8 cellular contexts compared by ENCODE assay signal in the genomic region with DNA sequence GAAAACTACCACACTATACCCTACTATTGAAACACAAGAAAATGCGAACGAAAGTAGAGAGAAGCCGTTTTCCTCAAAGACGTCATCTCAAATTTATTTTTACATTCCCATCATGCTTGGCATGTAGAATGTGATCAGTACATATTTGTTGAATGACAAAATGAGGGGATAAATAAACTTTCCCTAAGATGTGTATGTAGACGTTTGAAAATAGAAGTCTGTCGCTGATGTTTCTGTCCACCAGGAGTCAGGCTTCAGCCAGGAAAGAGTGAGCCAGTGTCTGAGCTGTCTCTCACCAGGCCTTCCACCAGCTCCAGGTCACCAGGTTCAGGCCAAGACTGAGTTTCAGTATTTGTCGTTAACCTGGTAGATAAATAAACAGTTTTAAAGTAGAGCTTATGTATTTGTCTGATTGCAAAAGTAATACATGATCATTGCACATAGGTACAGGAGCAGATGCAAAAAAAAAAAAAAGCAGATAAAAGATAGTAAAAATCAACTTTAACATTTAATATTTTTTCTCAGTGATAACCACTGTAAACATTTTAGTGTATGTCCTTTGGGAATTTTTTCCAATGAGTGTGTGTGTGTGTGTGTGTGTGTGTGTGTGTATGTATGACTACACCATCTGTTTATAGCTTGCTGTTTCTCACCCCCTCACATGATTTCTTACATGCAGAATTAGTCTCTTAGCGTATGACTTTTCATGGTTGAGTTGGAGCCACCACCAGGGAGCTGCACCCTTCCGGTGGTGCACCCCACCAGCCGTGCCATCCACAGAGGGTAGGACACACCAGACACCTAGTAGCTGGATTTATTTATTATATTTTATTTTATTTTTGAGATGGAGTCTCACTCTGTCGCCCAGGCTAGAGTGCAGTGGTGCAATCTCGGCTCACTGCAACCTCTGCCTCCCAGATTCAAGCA. TPM values are rescaled to one million over a fixed set of nuclear protein-coding genes. Genes with fewer than 3 reads are reported as not detected.
DNase-seq lines count a peak whose midpoint lies in the region; ATAC-seq, FAIRE-seq and TF ChIP-seq lines count a peak whose summit lies in the region.

No MANE protein-coding gene starts in this region.

- BruUV-seq in OCI-LY7 (replicated peaks; lab: Mats Ljungman, UMichigan): no TSS peak

- no peak overlapping the region for H3K4me2 ChIP-seq in OCI-LY7 (ENCODE audit: low read length)
- no peak overlapping the region for H3K4me2 ChIP-seq in neuronal stem cell (ENCODE audit: insufficient read depth, low read length, poor library complexity, severe bottlenecking)

- no peaks in the 10 kb centered on the region for H3K79me2 ChIP-seq in OCI-LY7 (ENCODE audit: insufficient read depth, low read depth, low read length)

- no peak overlapping the region for H4K91ac ChIP-seq in neuronal stem cell (ENCODE audit: low read depth, low read length, poor library complexity)

- H3K27ac ChIP-seq in OCI-LY7 (ENCODE audit: low read depth, low read length, poor library complexity, severe bottlenecking): no peak overlapping the region
- H3K27ac ChIP-seq in neuronal stem cell (replicated peaks; ENCODE audit: low read length): no peak overlapping the region

- peaks cover 39% of the 10 kb centered on the region for H3K4me1 Mint-ChIP-seq in activated naive CD4-positive, alpha-beta T cell treated with anti-CD3 and anti-CD28 coated beads for 36 hours (ENCODE audit: low read depth)

- no peak overlapping the region for H2BK5ac ChIP-seq in neuronal stem cell (ENCODE audit: low read length)

- intact Hi-C loops in OCI-LY7 (cut with micrococcal nuclease; ENCODE audit: unreplicated experiment): loop anchor here (1.0 to 5.0 kb wide), 5 partner anchors 55 to 266 kb away; no protein-coding TSS in a partner anchor
- intact Hi-C loops in activated naive CD4-positive, alpha-beta T cell treated with anti-CD3 and anti-CD28 coated beads for 36 hours (cut with micrococcal nuclease): loop anchor here (1.0 to 2.0 kb wide), 8 partner anchors 25 to 263 kb away; a partner anchor contains a TSS

- no peak overlapping the region for H3K23ac ChIP-seq in neuronal stem cell (ENCODE audit: low read depth, low read length, poor library complexity)

- H4K20me1 ChIP-seq in OCI-LY7 (ENCODE audit: insufficient read depth, low read length): no peaks in the 10 kb centered on the region

- H3K18ac ChIP-seq in neuronal stem cell (ENCODE audit: low read length): no peak overlapping the region

- FAIRE-seq in frontal cortex (lab: Jason Lieb, UNC): no peak
- FAIRE-seq in urothelium cell line (lab: Jason Lieb, UNC): no peak

- H2AFZ ChIP-seq in OCI-LY7 (ENCODE audit: low read length): no peak overlapping the region
- no peak overlapping the region for H2AFZ ChIP-seq in neuronal stem cell (ENCODE audit: low read length)

- TF ChIP-seq CTCF in OCI-LY7 (conservative IDR thresholded peaks at IDR 0.05; ENCODE audit: low read length): peak; percentile 90

- H3K9me3 Mint-ChIP-seq in activated naive CD4-positive, alpha-beta T cell treated with anti-CD3 and anti-CD28 coated beads for 36 hours: no peaks in the 10 kb centered on the region

- H3K9me3 ChIP-seq in OCI-LY7 (ENCODE audit: low read length) (no peaks in the 10 kb centered on the region), neuronal stem cell (replicated peaks in 1 of 2; ENCODE audit: control insufficient read depth in 2 of 2, insufficient read depth in 1 of 2, low read depth in 1 of 2, low read length in 2 of 2) (no peaks in the 10 kb centered on the region)

- H3K27me3 ChIP-seq in neuronal stem cell (ENCODE audit: control insufficient read depth in 3 of 3, insufficient read depth in 3 of 3, low read depth in 1 of 3, low read length in 3 of 3): no peaks in the 10 kb centered on the region

- H3K4ac ChIP-seq in neuronal stem cell (ENCODE audit: low read length): no peak overlapping the region

- CTCF ChIA-PET in OCI-LY7 (lab: Charles Lee; ENCODE audit: unreplicated experiment): interaction anchor here (0.5 to 1.4 kb wide), 5 partner anchors 141 to 403 kb away, joined by 3 to 7 read pairs (median 3); no protein-coding TSS in a partner anchor
- CTCF ChIA-PET in activated naive CD4-positive, alpha-beta T cell treated with anti-CD3 and anti-CD28 coated beads for 36 hours (lab: Charles Lee): interaction anchor here (0.6 to 2.7 kb wide), 38 partner anchors 8 to 1501 kb away, joined by 3 to 44 read pairs (median 4); a partner anchor contains a TSS

- no peak overlapping the region for H2BK120ac ChIP-seq in neuronal stem cell (ENCODE audit: low read depth, low read length)

- no peak overlapping the region for H3K9ac ChIP-seq in neuronal stem cell (ENCODE audit: low read depth, low read length, poor library complexity)

- no peak overlapping the region for H2BK15ac ChIP-seq in neuronal stem cell (ENCODE audit: low read length)

- H3K79me1 ChIP-seq in neuronal stem cell (ENCODE audit: low read depth, low read length): no peaks in the 10 kb centered on the region

- H3K27ac Mint-ChIP-seq in activated naive CD4-positive, alpha-beta T cell treated with anti-CD3 and anti-CD28 coated beads for 36 hours: no peak overlapping the region

- H2AK5ac ChIP-seq in neuronal stem cell (ENCODE audit: low read depth, low read length): no peak overlapping the region

- POLR2A ChIA-PET in OCI-LY7 (lab: Charles Lee): interaction anchor here (0.6 to 1.3 kb wide), 14 partner anchors 9 to 673 kb away, joined by 3 to 8 read pairs (median 4); no protein-coding TSS in a partner anchor

- H2BK12ac ChIP-seq in neuronal stem cell (ENCODE audit: low read length): no peak overlapping the region

- no peaks in the 10 kb centered on the region for H3K4me1 ChIP-seq in OCI-LY7 (ENCODE audit: insufficient read depth, low read length, poor library complexity, severe bottlenecking)
- peaks cover 0 to 2% of the 10 kb centered on the region in 2 donors for H3K4me1 ChIP-seq in neuronal stem cell (ENCODE audit: control insufficient read depth in 2 of 2, insufficient read depth in 1 of 2, low read depth in 1 of 2, low read length in 2 of 2)

- no CpG with 5 or more reads among the region's 12 CpGs for WGBS in neuronal stem cell (ENCODE audit: extremely low coverage in 2 of 2, insufficient read length in 2 of 2, insufficient replicate concordance in 1 of 2), 2 donors

- H3K4me3 ChIP-seq in OCI-LY7 (ENCODE audit: low read depth, low read length, poor library complexity, severe bottlenecking) (no peak overlapping the region), neuronal stem cell (ENCODE audit: low read length in 2 of 2) (no peak overlapping the region)

- peak; percentile 72 to 84 for ATAC-seq in activated CD4-positive, CD25-positive, alpha-beta regulatory T cell treated with anti-CD3 and anti-CD28 coated beads, Interleukin-2, amount 50 U/mL, for 24 hours
- peak; percentile 65 for ATAC-seq in HG03442 (IDR thresholded peaks at IDR 0.05; ENCODE audit: unreplicated experiment)

- H4K8ac ChIP-seq in neuronal stem cell (ENCODE audit: low read depth, low read length): no peak overlapping the region

- H3K14ac ChIP-seq in neuronal stem cell (ENCODE audit: low read length): no peak overlapping the region

- DNase-seq in activated CD4-positive, CD25-positive, alpha-beta regulatory T cell (lab: John Stamatoyannopoulos, UW): no peak
- DNase-seq in OCI-LY7 (ENCODE audit: low spot score): peak; percentile 75
- peak; percentile 87 for DNase-seq in activated naive CD4-positive, alpha-beta T cell treated with anti-CD3 and anti-CD28 coated beads for 36 hours
- peak; percentile 51 to 64 for DNase-seq in frontal cortex (ENCODE audit: low spot score in 2 of 2)
- DNase-seq in neuronal stem cell (ENCODE audit: low spot score): peak; percentile 43
- DNase-seq in urothelium cell line (ENCODE audit: low spot score): peak; percentile 71

- peaks cover 23% of the 10 kb centered on the region for H3K36me3 ChIP-seq in OCI-LY7 (ENCODE audit: insufficient read depth, low read length)
- H3K36me3 ChIP-seq in neuronal stem cell (replicated peaks in 1 of 2; ENCODE audit: control insufficient read depth in 2 of 2, insufficient read depth in 2 of 2, low read length in 2 of 2): peaks cover 3 to 8% of the 10 kb centered on the region in 2 donors

- H3K36me3 Mint-ChIP-seq in activated naive CD4-positive, alpha-beta T cell treated with anti-CD3 and anti-CD28 coated beads for 36 hours (ENCODE audit: low read depth): peaks cover 8% of the 10 kb centered on the region

- no peak overlapping the region for H3K4me3 Mint-ChIP-seq in activated naive CD4-positive, alpha-beta T cell treated with anti-CD3 and anti-CD28 coated beads for 36 hours

- no peaks in the 10 kb centered on the region for H3K27me3 Mint-ChIP-seq in activated naive CD4-positive, alpha-beta T cell treated with anti-CD3 and anti-CD28 coated beads for 36 hours (ENCODE audit: low read depth)

- H3K9me2 ChIP-seq in OCI-LY7 (ENCODE audit: insufficient read depth, low read length): no peaks in the 10 kb centered on the region

RNA-seq across cellular contexts. Expression of a gene that starts 26.2 kb away (rescaled TPM):
- 38.1 and 54.2 TPM in 2 replicates for total RNA-seq in OCI-LY7 (2014; rRNA removed; shearing (Covaris generic))
- total RNA-seq in OCI-LY7 (2022) (40.0 and 43.8 TPM in 2 replicates), frontal cortex (50.1 TPM)
- total RNA-seq in activated naive CD4-positive, alpha-beta T cell treated with anti-CD3 and anti-CD28 coated beads for 36 hours: 10 to 100 TPM; 19.2 to 21.7 TPM
- 24.6 TPM for polyA plus RNA-seq in neuronal stem cell (2013, experiment 1 of 2)
- 24.2 TPM for polyA plus RNA-seq in neuronal stem cell (2013, experiment 2 of 2)

RNA-seq across cellular contexts. Expression of a gene that starts 40.7 kb away (rescaled TPM):
- total RNA-seq in OCI-LY7 (2014; rRNA removed; shearing (Covaris generic)): 0.13 and 0.16 TPM in 2 replicates
- total RNA-seq in OCI-LY7 (2022): 0.24 and 0.36 TPM in 2 replicates
- under 1 TPM in 1 of 2 experiments, not detected in 1; 0.07 TPM for total RNA-seq in activated naive CD4-positive, alpha-beta T cell treated with anti-CD3 and anti-CD28 coated beads for 36 hours
- 0.41 TPM for total RNA-seq in frontal cortex
- polyA plus RNA-seq in neuronal stem cell (2013, experiment 1 of 2): 0.07 TPM
- 0.08 TPM for polyA plus RNA-seq in neuronal stem cell (2013, experiment 2 of 2)

RNA-seq across cellular contexts. Expression of a gene that starts 50.3 kb away (rescaled TPM):
- total RNA-seq in OCI-LY7 (2014; rRNA removed; shearing (Covaris generic)): 1.2 and 1.3 TPM in 2 replicates
- total RNA-seq in OCI-LY7 (2022) (3.5 and 5.0 TPM in 2 replicates), frontal cortex (3.3 TPM)
- 100 to 1,000 TPM; 200 to 208 TPM for total RNA-seq in activated naive CD4-positive, alpha-beta T cell treated with anti-CD3 and anti-CD28 coated beads for 36 hours
- polyA plus RNA-seq in neuronal stem cell (2013, experiment 1 of 2): 13.3 TPM
- polyA plus RNA-seq in neuronal stem cell (2013, experiment 2 of 2): 14.7 TPM

Comparison
In these comparisons a context has a peak if more than half of its experiments do, and no peak if none do; other contexts are left out.
1. DNase-seq: peak in OCI-LY7 (single experiment), activated naive CD4-positive, alpha-beta T cell treated with anti-CD3 and anti-CD28 coated beads for 36 hours (single experiment), frontal cortex (2 of 2), neuronal stem cell (single experiment) and urothelium cell line (single experiment); none in activated CD4-positive, CD25-positive, alpha-beta regulatory T cell (0 of 4).
2. RNA of a gene that starts 50.3 kb away (total RNA-seq): 200 to 208 TPM in activated naive CD4-positive, alpha-beta T cell treated with anti-CD3 and anti-CD28 coated beads for 36 hours; 1.2 to 5.0 TPM in OCI-LY7 and 3.3 TPM in frontal cortex (single experiment); every median in the first group is over 10 times any median in the second.